ENCODE assay signal across 11 cellular contexts in the genomic region with DNA sequence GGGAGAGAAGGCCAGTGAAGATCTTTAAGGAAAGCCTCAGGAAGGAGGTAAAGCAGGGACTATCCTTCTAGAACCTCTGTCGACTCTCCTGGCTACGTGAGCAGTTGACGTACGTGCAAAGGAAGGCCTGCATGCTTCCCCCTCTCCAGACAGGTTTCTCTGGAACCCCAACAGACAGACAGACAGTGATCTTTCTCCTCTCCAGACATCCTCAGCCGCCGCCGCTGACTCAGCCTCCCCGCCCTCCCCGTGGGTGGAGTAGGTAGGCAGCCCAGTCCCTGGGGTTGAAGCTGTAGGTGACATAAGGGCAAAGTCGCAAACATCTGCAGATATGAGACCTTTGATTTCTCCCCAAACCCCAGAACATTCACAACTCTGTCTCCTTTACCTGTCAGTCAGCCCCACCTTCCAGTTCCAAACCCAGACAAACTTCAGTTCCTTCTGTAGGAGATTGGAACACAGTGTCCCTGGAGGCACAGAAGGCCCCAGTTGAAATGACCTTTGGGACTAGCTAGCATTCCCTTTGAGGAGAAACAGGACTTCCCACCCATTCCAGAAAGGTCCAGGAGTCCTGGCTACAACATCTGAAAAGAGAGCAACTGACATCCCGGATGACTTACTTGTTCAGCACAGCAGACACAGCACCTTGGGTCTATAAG.
DNase-seq lines count a peak whose midpoint lies in the region; ATAC-seq, FAIRE-seq and TF ChIP-seq lines count a peak whose summit lies in the region.
"Had no signal": no experiment of that assay in that cellular context is flagged by ENCODE, and none has a peak within 500 bp of the region (broad histone marks: within the 10 kb centered on the region; RNA-seq: fewer than 3 reads in every experiment).

No MANE protein-coding gene starts in this region.

- peak overlapping the region; percentile 28 for H3K4me3 Mint-ChIP-seq in activated CD4-positive, alpha-beta T cell treated with anti-CD3 and anti-CD28 coated beads, Interleukin-2, amount 10 ng/mL, durations not matched to agents 24 days and 14 days

- H3K27me3 Mint-ChIP-seq in activated CD4-positive, alpha-beta T cell treated with anti-CD3 and anti-CD28 coated beads, Interleukin-2, amount 10 ng/mL, durations not matched to agents 24 days and 14 days, result no peaks in the 10 kb centered on the region

- FAIRE-seq in H54 (lab: Jason Lieb, UNC), result peak; percentile 6
- no peak for FAIRE-seq in bronchial epithelial cell (lab: Jason Lieb, UNC)

- peak overlapping the region; percentile 66 for H3K27ac Mint-ChIP-seq in activated CD4-positive, alpha-beta T cell treated with anti-CD3 and anti-CD28 coated beads, Interleukin-2, amount 10 ng/mL, durations not matched to agents 24 days and 14 days

- no peak for TF ChIP-seq POLR2A in H54 (IDR thresholded peaks at IDR 0.05; ENCODE audit: low read depth, low read length)

- DNase-seq in H54 (ENCODE audit: insufficient read length, low spot score) (peak; percentile 50), bronchial epithelial cell (ENCODE audit: low read depth) (peak; percentile 77), NCI-H2081 treated with DMSO at 0.1 percent for 48 hours (lab: John Stamatoyannopoulos, UW) (no peak), left cardiac atrium (no peak), NCI-H2196 treated with DMSO at 0.1 percent for 48 hours (lab: John Stamatoyannopoulos, UW; ENCODE audit: unreplicated experiment) (no peak)
- peak; percentile 86 for DNase-seq in activated CD4-positive, alpha-beta T cell treated with anti-CD3 and anti-CD28 coated beads, Interleukin-2, amount 10 ng/mL, durations not matched to agents 24 days and 14 days
- DNase-seq in stimulated activated CD4-positive, alpha-beta T cell treated with anti-CD3 and anti-CD28 coated beads, Interleukin-12 subunit alpha, Interleukin-12 subunit beta, amount 100 ng/mL, for 48 hours (ENCODE audit: low read depth in 2 of 3, low spot score in 1 of 3), result peak in 2 of 3 donors; percentile 35 to 54
- DNase-seq: MM.1S, SHP77, sigmoid colon had no signal

- peaks cover 57% of the 10 kb centered on the region for H3K4me1 Mint-ChIP-seq in activated CD4-positive, alpha-beta T cell treated with anti-CD3 and anti-CD28 coated beads, Interleukin-2, amount 10 ng/mL, durations not matched to agents 24 days and 14 days

- peaks cover 5% of the 10 kb centered on the region for H3K9me3 Mint-ChIP-seq in activated CD4-positive, alpha-beta T cell treated with anti-CD3 and anti-CD28 coated beads, Interleukin-2, amount 10 ng/mL, durations not matched to agents 24 days and 14 days

- H3K36me3 ChIP-seq in bronchial epithelial cell (ENCODE audit: control insufficient read depth, insufficient read depth, low read length), result no peaks in the 10 kb centered on the region
- H3K36me3 ChIP-seq: sigmoid colon had no signal

- intact Hi-C loops in activated CD4-positive, alpha-beta T cell treated with anti-CD3 and anti-CD28 coated beads, Interleukin-2, amount 10 ng/mL, durations not matched to agents 24 days and 14 days (cut with micrococcal nuclease), result loop anchor here (5.0 kb wide), 1 partner anchor 112 kb away; no protein-coding TSS in a partner anchor
- intact Hi-C loops in left cardiac atrium (cut with DNase I), result no loop called here

- no peaks in the 10 kb centered on the region for H3K27me3 ChIP-seq in bronchial epithelial cell (ENCODE audit: control insufficient read depth, insufficient read depth, low read length)
- H3K27me3 ChIP-seq: sigmoid colon had no signal

- no peak for ATAC-seq in GM18502 (IDR thresholded peaks at IDR 0.05; ENCODE audit: poor library complexity, unreplicated experiment)
- ATAC-seq in left cardiac atrium, result no peak

- no peak for TF ChIP-seq CTCF in bronchial epithelial cell (IDR thresholded peaks at IDR 0.05; ENCODE audit: insufficient read depth, low read length, severe bottlenecking)

- no peak overlapping the region for H3K4me3 ChIP-seq in bronchial epithelial cell (ENCODE audit: low read depth, low read length)
- H3K4me3 ChIP-seq: sigmoid colon had no signal

- peaks cover 3% of the 10 kb centered on the region for H3K36me3 Mint-ChIP-seq in activated CD4-positive, alpha-beta T cell treated with anti-CD3 and anti-CD28 coated beads, Interleukin-2, amount 10 ng/mL, durations not matched to agents 24 days and 14 days (ENCODE audit: low read depth)

Comparison
In these comparisons a context has a peak if more than half of its experiments do, and no peak if none do; other contexts are left out.
1. DNase-seq: peak in H54 (single experiment), activated CD4-positive, alpha-beta T cell treated with anti-CD3 and anti-CD28 coated beads, Interleukin-2, amount 10 ng/mL, durations not matched to agents 24 days and 14 days (single experiment), bronchial epithelial cell (single experiment) and stimulated activated CD4-positive, alpha-beta T cell treated with anti-CD3 and anti-CD28 coated beads, Interleukin-12 subunit alpha, Interleukin-12 subunit beta, amount 100 ng/mL, for 48 hours (2 of 3); none in NCI-H2081 treated with DMSO at 0.1 percent for 48 hours (single experiment), left cardiac atrium (single experiment) and NCI-H2196 treated with DMSO at 0.1 percent for 48 hours (single experiment).